In genomic region chr17:75475144-75475835, GRCh38 we compare ENCODE assay signal across 14 cellular contexts. TPM values are rescaled to one million over a fixed set of nuclear protein-coding genes. Genes with fewer than 3 reads are reported as not detected.
A peak's percentile ranks its signal among the peaks of the same experiment; 100 is the strongest.
DNase-seq lines count a peak whose midpoint lies in the region; ATAC-seq, FAIRE-seq and TF ChIP-seq lines count a peak whose summit lies in the region.
"Had no signal": no experiment of that assay in that cellular context is flagged by ENCODE, and none has a peak within 500 bp of the region (broad histone marks: within the 10 kb centered on the region; RNA-seq: fewer than 3 reads in every experiment).

No MANE protein-coding gene starts in this region.

- CTCF ChIA-PET in activated naive CD4-positive, alpha-beta T cell treated with anti-CD3 and anti-CD28 coated beads, Interleukin-2, amount 10 ng/mL, durations not matched to agents 7 days and 5 days (lab: Charles Lee): no interaction called here

- FAIRE-seq in kidney (lab: Jason Lieb, UNC): no peak
- no peak for FAIRE-seq in H54 (lab: Jason Lieb, UNC)
- FAIRE-seq: A204.1 had no signal

- no peaks in the 10 kb centered on the region for H3K27me3 ChIP-seq in psoas muscle (ENCODE audit: insufficient read depth in 3 of 3, low read length in 2 of 3)

- H3K4me1 ChIP-seq in kidney (ENCODE audit: control insufficient read depth in 1 of 2, insufficient read depth in 1 of 2, low read depth in 1 of 2, low read length in 2 of 2): peaks cover 18 to 31% of the 10 kb centered on the region in 2 donors
- peaks cover 68% of the 10 kb centered on the region for H3K4me1 ChIP-seq in psoas muscle

- H3K36me3 ChIP-seq in kidney (ENCODE audit: control insufficient read depth in 1 of 2, insufficient read depth in 2 of 2, low read length in 2 of 2) (peaks cover 5 to 20% of the 10 kb centered on the region in 2 donors), psoas muscle (ENCODE audit: insufficient read depth in 1 of 2, low read depth in 1 of 2) (peaks cover 0 to 28% of the 10 kb centered on the region in 2 donors)

- ATAC-seq in activated naive CD4-positive, alpha-beta T cell treated with anti-CD3 and anti-CD28 coated beads, Interleukin-2, amount 50 U/mL, for 72 hours: no peak
- ATAC-seq in psoas muscle (peak; percentile 16 to 34 (median 23)), HG03135 (IDR thresholded peaks at IDR 0.05; ENCODE audit: unreplicated experiment) (no peak)

- H3K4me3 ChIP-seq in kidney (ENCODE audit: low read length in 2 of 2): no peak overlapping the region
- H3K4me3 ChIP-seq in psoas muscle: peak overlapping the region; percentile 43

- DNase-seq in activated naive CD4-positive, alpha-beta T cell treated with anti-CD3 and anti-CD28 coated beads, Interleukin-2, amount 50 U/mL, for 72 hours (ENCODE audit: low spot score in 2 of 2): no peak
- no peak for DNase-seq in activated naive CD4-positive, alpha-beta T cell treated with anti-CD3 and anti-CD28 coated beads, Interleukin-2, amount 10 ng/mL, durations not matched to agents 7 days and 5 days
- DNase-seq in kidney (peak; percentile 55), psoas muscle (no peak), H54 (ENCODE audit: insufficient read length, low spot score) (no peak), NCI-H510A treated with DMSO at 0.1 percent for 48 hours (lab: John Stamatoyannopoulos, UW) (no peak)
- DNase-seq in activated effector memory CD4-positive, alpha-beta T cell treated with anti-CD3 and anti-CD28 coated beads, Interleukin-2, amount 50 U/mL, for 16 hours: no peak
- DNase-seq: activated CD4-positive, alpha-beta memory T cell treated with anti-CD3 and anti-CD28 coated beads for 36 hours; activated naive CD4-positive, alpha-beta T cell treated with anti-CD3 and anti-CD28 coated beads, Interleukin-2, amount 50 U/mL, for 16 hours; DMS153; KBM-7; NCI-H1930 had no signal

- H3K9me3 Mint-ChIP-seq in activated naive CD4-positive, alpha-beta T cell treated with anti-CD3 and anti-CD28 coated beads, Interleukin-2, amount 50 U/mL, for 72 hours: no peaks in the 10 kb centered on the region
- no peaks in the 10 kb centered on the region for H3K9me3 Mint-ChIP-seq in activated naive CD4-positive, alpha-beta T cell treated with anti-CD3 and anti-CD28 coated beads, Interleukin-2, amount 10 ng/mL, durations not matched to agents 7 days and 5 days
- H3K9me3 Mint-ChIP-seq: activated CD4-positive, alpha-beta memory T cell treated with anti-CD3 and anti-CD28 coated beads for 36 hours had no signal

- intact Hi-C loops in kidney (cut with DNase I): no loop called here
- intact Hi-C loops in psoas muscle (cut with DNase I): no loop called here

- TF ChIP-seq CTCF in kidney (IDR thresholded peaks at IDR 0.05; ENCODE audit: borderline replicate concordance, extremely low read depth, insufficient read depth) (no peak), psoas muscle (IDR thresholded peaks at IDR 0.05) (no peak)

- H3K9ac ChIP-seq in kidney (ENCODE audit: low read length in 2 of 2): peak overlapping the region in 1 of 2 donors; percentile 69

- 55 to 57% (median 57%) methylated on average over 13 of the region's 13 CpGs for WGBS in psoas muscle, 3 donors

- TF ChIP-seq POLR2A in H54 (IDR thresholded peaks at IDR 0.05; ENCODE audit: low read depth, low read length): no peak

- H3K27ac ChIP-seq in kidney (ENCODE audit: low read depth in 2 of 2, low read length in 2 of 2): peak overlapping the region; percentile 74 to 76
- H3K27ac ChIP-seq in psoas muscle: peak overlapping the region; percentile 85

- no peaks in the 10 kb centered on the region for H3K36me3 Mint-ChIP-seq in activated naive CD4-positive, alpha-beta T cell treated with anti-CD3 and anti-CD28 coated beads, Interleukin-2, amount 50 U/mL, for 72 hours
- H3K36me3 Mint-ChIP-seq in activated naive CD4-positive, alpha-beta T cell treated with anti-CD3 and anti-CD28 coated beads, Interleukin-2, amount 10 ng/mL, durations not matched to agents 7 days and 5 days: peaks cover 15% of the 10 kb centered on the region

- no peaks in the 10 kb centered on the region for H3K27me3 Mint-ChIP-seq in activated naive CD4-positive, alpha-beta T cell treated with anti-CD3 and anti-CD28 coated beads, Interleukin-2, amount 10 ng/mL, durations not matched to agents 7 days and 5 days
- H3K27me3 Mint-ChIP-seq: activated CD4-positive, alpha-beta memory T cell treated with anti-CD3 and anti-CD28 coated beads for 36 hours had no signal

- H3K9me3 ChIP-seq in kidney (ENCODE audit: control insufficient read depth in 1 of 2, low read length in 2 of 2): no peaks in the 10 kb centered on the region
- H3K9me3 ChIP-seq in psoas muscle: no peaks in the 10 kb centered on the region

- peak overlapping the region; percentile 53 to 89 for H3K27ac Mint-ChIP-seq in activated naive CD4-positive, alpha-beta T cell treated with anti-CD3 and anti-CD28 coated beads, Interleukin-2, amount 50 U/mL, for 72 hours
- H3K27ac Mint-ChIP-seq in activated naive CD4-positive, alpha-beta T cell treated with anti-CD3 and anti-CD28 coated beads, Interleukin-2, amount 10 ng/mL, durations not matched to agents 7 days and 5 days: no peak overlapping the region
- H3K27ac Mint-ChIP-seq: activated CD4-positive, alpha-beta memory T cell treated with anti-CD3 and anti-CD28 coated beads for 36 hours had no signal

- no peak overlapping the region for H3K4me3 Mint-ChIP-seq in activated naive CD4-positive, alpha-beta T cell treated with anti-CD3 and anti-CD28 coated beads, Interleukin-2, amount 10 ng/mL, durations not matched to agents 7 days and 5 days
- H3K4me3 Mint-ChIP-seq: activated CD4-positive, alpha-beta memory T cell treated with anti-CD3 and anti-CD28 coated beads for 36 hours had no signal

- H3K4me1 Mint-ChIP-seq in activated naive CD4-positive, alpha-beta T cell treated with anti-CD3 and anti-CD28 coated beads, Interleukin-2, amount 10 ng/mL, durations not matched to agents 7 days and 5 days: no peaks in the 10 kb centered on the region

RNA-seq across cellular contexts. Expression of gene TMEM94, which starts 18.9 kb away (rescaled TPM):
- 10 to 100 TPM; 64.5 to 65.2 TPM for total RNA-seq in activated naive CD4-positive, alpha-beta T cell treated with anti-CD3 and anti-CD28 coated beads, Interleukin-2, amount 50 U/mL, for 72 hours
- total RNA-seq in kidney (82.6 TPM), psoas muscle (10 to 100 TPM; 43.4 to 64.3 (median 49.6) TPM)
- polyA plus RNA-seq in kidney (ENCODE audit: insufficient read depth, low read depth, low replicate concordance) (49.6 TPM), psoas muscle (10 to 100 TPM; 18.7 to 48.5 (median 29.6) TPM)

RNA-seq across cellular contexts. Expression of gene CASKIN2, which starts 40.0 kb away (rescaled TPM):
- 1 to 10 TPM; 1.7 to 3.5 TPM for total RNA-seq in activated naive CD4-positive, alpha-beta T cell treated with anti-CD3 and anti-CD28 coated beads, Interleukin-2, amount 50 U/mL, for 72 hours
- total RNA-seq in kidney (98.6 TPM), psoas muscle (10 to 100 TPM; 26.3 to 33.5 (median 28.3) TPM)
- polyA plus RNA-seq in kidney (ENCODE audit: insufficient read depth, low read depth, low replicate concordance) (25.0 TPM), psoas muscle (10 to 100 TPM in 1 of 3 donors, 1 to 10 TPM in 2; 8.2 to 11.0 (median 8.9) TPM)

RNA-seq across cellular contexts. Expression of gene TSEN54, which starts 41.0 kb away (rescaled TPM):
- 10 to 100 TPM; 26.8 to 45.5 TPM for total RNA-seq in activated naive CD4-positive, alpha-beta T cell treated with anti-CD3 and anti-CD28 coated beads, Interleukin-2, amount 50 U/mL, for 72 hours
- total RNA-seq in kidney: 25.8 TPM
- polyA plus RNA-seq in kidney (ENCODE audit: insufficient read depth, low read depth, low replicate concordance): 33.8 TPM
- 1 to 10 TPM; 5.7 to 9.7 (median 8.2) TPM for total RNA-seq in psoas muscle
- polyA plus RNA-seq in psoas muscle: 10 to 100 TPM; 10.1 to 14.9 (median 11.3) TPM

RNA-seq across cellular contexts. Expression of gene LLGL2, which starts 50.2 kb away (rescaled TPM):
- 10 to 100 TPM; 12.0 to 12.8 TPM for total RNA-seq in activated naive CD4-positive, alpha-beta T cell treated with anti-CD3 and anti-CD28 coated beads, Interleukin-2, amount 50 U/mL, for 72 hours
- total RNA-seq in kidney (262 TPM), psoas muscle (1 to 10 TPM; 1.4 to 3.3 (median 1.5) TPM)
- polyA plus RNA-seq in kidney (ENCODE audit: insufficient read depth, low read depth, low replicate concordance) (181 TPM), psoas muscle (1 to 10 TPM; 1.4 to 1.9 (median 1.4) TPM)

Comparison
In these comparisons a context has a peak if more than half of its experiments do, and no peak if none do; other contexts are left out.
1. ATAC-seq: peak in psoas muscle (4 of 4); none in activated naive CD4-positive, alpha-beta T cell treated with anti-CD3 and anti-CD28 coated beads, Interleukin-2, amount 50 U/mL, for 72 hours (0 of 2) and HG03135 (single experiment).
2. RNA of gene CASKIN2, which starts 40.0 kb away (total RNA-seq): 98.6 TPM in kidney (single experiment) and 26.3 to 33.5 TPM in psoas muscle; 1.7 to 3.5 TPM in activated naive CD4-positive, alpha-beta T cell treated with anti-CD3 and anti-CD28 coated beads, Interleukin-2, amount 50 U/mL, for 72 hours; every median in the first group is over 4 times any median in the second.